Comparison of ENCODE assay signal across 8 cellular contexts in genomic region chrX:119606508-119607389, GRCh38. TPM values are rescaled to one million over a fixed set of nuclear protein-coding genes. Genes with fewer than 3 reads are reported as not detected.
DNase-seq lines count a peak whose midpoint lies in the region; ATAC-seq and TF ChIP-seq lines count a peak whose summit lies in the region.

No MANE protein-coding gene starts in this region.

- H3K36me3 ChIP-seq in Panc1 (ENCODE audit: control insufficient read depth, insufficient read depth, low read length): no peaks in the 10 kb centered on the region; the same call in none of the 2 replicates

- peaks cover 4% of the 10 kb centered on the region for H3K4me1 ChIP-seq in Panc1 (ENCODE audit: control insufficient read depth, insufficient read depth, low read length)

- H3K27ac ChIP-seq in Panc1 (ENCODE audit: low read length): peak overlapping the region; percentile 85

- ATAC-seq in HG02571 (IDR thresholded peaks at IDR 0.05; ENCODE audit: unreplicated experiment) (peak; percentile 68), Panc1 (peak; percentile 6)

- TF ChIP-seq CTCF in Panc1 (IDR thresholded peaks at IDR 0.05) (no peak), endothelial cell (IDR thresholded peaks at IDR 0.05; ENCODE audit: unreplicated experiment) (no peak), neural crest cell (conservative IDR thresholded peaks at IDR 0.05) (no peak)

- H3K4me3 Mint-ChIP-seq in endothelial cell (ENCODE audit: unreplicated experiment): peak overlapping the region; percentile 92
- peak overlapping the region; percentile 98 for H3K4me3 Mint-ChIP-seq in neural crest cell

- H3K27ac Mint-ChIP-seq in endothelial cell (ENCODE audit: unreplicated experiment) (peak overlapping the region; percentile 87), neural crest cell (ENCODE audit: unreplicated experiment) (peak overlapping the region; percentile 95)

- peaks cover 6% of the 10 kb centered on the region for H3K4me1 Mint-ChIP-seq in endothelial cell (ENCODE audit: unreplicated experiment)
- H3K4me1 Mint-ChIP-seq in neural crest cell: peaks cover 19% of the 10 kb centered on the region

- H3K9me3 Mint-ChIP-seq in endothelial cell (ENCODE audit: unreplicated experiment) (no peaks in the 10 kb centered on the region), neural crest cell (no peaks in the 10 kb centered on the region)

- BruUV-seq in Panc1 (replicated peaks; lab: Mats Ljungman, UMichigan): no TSS peak

- DNase-seq in NCI-H187 treated with DMSO at 0.1 percent for 48 hours (lab: John Stamatoyannopoulos, UW) (peak; percentile 71), NCI-H187 (lab: John Stamatoyannopoulos, UW) (no peak), Panc1 (ENCODE audit: low read depth, low spot score) (peak; percentile 84), endothelial cell (ENCODE audit: low spot score) (no peak), neural crest cell (ENCODE audit: low read depth, low spot score) (no peak), T1000 (lab: John Stamatoyannopoulos, UW) (no peak), NCI-H1694 treated with DMSO at 0.1 percent for 48 hours (lab: John Stamatoyannopoulos, UW) (no peak)

- H3K9me3 ChIP-seq in Panc1 (ENCODE audit: control insufficient read depth, insufficient read depth, low read depth, low read length): no peaks in the 10 kb centered on the region

- intact Hi-C loops in Panc1 (cut with micrococcal nuclease; ENCODE audit: unreplicated experiment): no loop called here

- H3K36me3 Mint-ChIP-seq in endothelial cell (ENCODE audit: low read depth, unreplicated experiment) (no peaks in the 10 kb centered on the region), neural crest cell (ENCODE audit: low read depth) (peaks cover 3% of the 10 kb centered on the region)

- POLR2A ChIA-PET in Panc1 (lab: Charles Lee): interaction anchor here (0.6 kb wide), 1 partner anchor 11 kb away, joined by 3 read pairs; no protein-coding TSS in a partner anchor

- no peaks in the 10 kb centered on the region for H3K27me3 ChIP-seq in Panc1 (ENCODE audit: control insufficient read depth, insufficient read depth, low read length)

- H3K27me3 Mint-ChIP-seq in endothelial cell (ENCODE audit: unreplicated experiment) (no peaks in the 10 kb centered on the region), neural crest cell (ENCODE audit: low read depth) (peaks cover 3% of the 10 kb centered on the region)

- peak overlapping the region; percentile 73 to 86 for H3K4me3 ChIP-seq in Panc1 (ENCODE audit: low read depth in 2 of 2, low read length in 2 of 2)

- in situ Hi-C loops in Panc1 (cut with HindIII; ENCODE audit: low pct_unique_long_range_greater_than_20kb, low sequenced_read_pairs): no loop called here

- CTCF ChIA-PET in Panc1 (lab: Charles Lee): no interaction called here

RNA-seq across cellular contexts. Expression of gene NKRF, which starts 0.5 kb away (rescaled TPM):
- 25.5 TPM for total RNA-seq in Panc1 (2021; ENCODE audit: unreplicated experiment)
- 13.8 TPM for polyA plus RNA-seq in Panc1 (2012; ENCODE audit: insufficient read length)
- total RNA-seq in endothelial cell (ENCODE audit: unreplicated experiment): 8.4 TPM
- total RNA-seq in neural crest cell: 13.6 and 13.9 TPM in 2 replicates

RNA-seq across cellular contexts. Expression of gene UBE2A, which starts 32.4 kb away (rescaled TPM):
- total RNA-seq in Panc1 (2021; ENCODE audit: unreplicated experiment) (110 TPM), endothelial cell (ENCODE audit: unreplicated experiment) (55.9 TPM), neural crest cell (43.5 and 45.4 TPM in 2 replicates)
- 104 TPM for polyA plus RNA-seq in Panc1 (2012; ENCODE audit: insufficient read length)

RNA-seq across cellular contexts. Expression of gene STEEP1, which starts 41.5 kb away (rescaled TPM):
- total RNA-seq in Panc1 (2021; ENCODE audit: unreplicated experiment) (42.2 TPM), endothelial cell (ENCODE audit: unreplicated experiment) (24.2 TPM), neural crest cell (24.5 and 26.8 TPM in 2 replicates)
- 26.3 TPM for polyA plus RNA-seq in Panc1 (2012; ENCODE audit: insufficient read length)

Comparison
In these comparisons a context has a peak if more than half of its experiments do, and no peak if none do; other contexts are left out.
1. DNase-seq: peak in NCI-H187 treated with DMSO at 0.1 percent for 48 hours (single experiment) and Panc1 (single experiment); none in NCI-H187 (0 of 2), endothelial cell (single experiment), neural crest cell (single experiment), T1000 (single experiment) and NCI-H1694 treated with DMSO at 0.1 percent for 48 hours (single experiment).